Comparison of ENCODE assay signal across 34 cellular contexts in the genomic region with DNA sequence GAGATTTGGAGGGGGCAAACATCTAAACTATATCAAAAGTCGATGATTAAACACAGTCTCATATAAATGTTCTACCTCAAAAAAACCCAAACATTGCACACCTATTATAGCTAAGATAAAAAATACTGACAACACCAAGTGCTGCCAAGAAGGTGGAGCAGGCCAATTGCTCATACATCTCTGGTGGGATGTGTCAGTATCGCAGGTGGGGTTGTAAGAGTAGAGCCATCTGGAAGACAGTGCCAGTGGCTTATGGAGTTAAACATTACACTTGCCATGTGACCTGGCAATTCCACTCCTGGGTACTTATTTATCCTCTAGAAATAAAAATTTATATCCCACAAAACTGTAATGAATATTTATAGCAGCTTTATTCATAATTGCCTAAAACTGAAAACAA.
"Had no signal": no experiment of that assay in that cellular context is flagged by ENCODE, and none has a peak within 500 bp of the region (broad histone marks: within the 10 kb centered on the region; RNA-seq: fewer than 3 reads in every experiment).

No MANE protein-coding gene starts in this region.

- H3K9me3 ChIP-seq: MG63, Peyer's patch had no signal

- H3K27ac ChIP-seq: brain microvascular endothelial cell, cardiac muscle cell, Peyer's patch, RWPE1, VCaP had no signal

- ATAC-seq: activated naive CD8-positive, alpha-beta T cell treated with anti-CD3 and anti-CD28 coated beads, Interleukin-2, amount 50 U/mL, for 24 hours; Right ventricle myocardium inferior; SK-N-SH treated with all-trans-retinoic acid at 6 μM for 48 hours; T-cell had no signal

- H3K27me3 Mint-ChIP-seq: activated CD4-positive, alpha-beta memory T cell treated with anti-CD3 and anti-CD28 coated beads for 36 hours; activated naive CD4-positive, alpha-beta T cell treated with anti-CD3 and anti-CD28 coated beads, Interleukin-2, amount 10 ng/mL, durations not matched to agents 7 days and 5 days; activated naive CD8-positive, alpha-beta T cell; activated naive CD8-positive, alpha-beta T cell treated with anti-CD3 and anti-CD28 coated beads, Interleukin-2, amount 50 U/mL, for 24 hours; T-cell had no signal

- H3K27ac Mint-ChIP-seq: activated B cell treated with CpG ODN at 0.5 μM for 24 hours; activated CD4-positive, alpha-beta memory T cell treated with anti-CD3 and anti-CD28 coated beads for 36 hours; activated naive CD4-positive, alpha-beta T cell treated with anti-CD3 and anti-CD28 coated beads, Interleukin-2, amount 10 ng/mL, durations not matched to agents 7 days and 5 days; activated naive CD8-positive, alpha-beta T cell; activated naive CD8-positive, alpha-beta T cell treated with anti-CD3 and anti-CD28 coated beads, Interleukin-2, amount 50 U/mL, for 24 hours; T-cell had no signal

- H3K36me3 Mint-ChIP-seq: activated CD4-positive, alpha-beta memory T cell treated with anti-CD3 and anti-CD28 coated beads for 36 hours; activated naive CD4-positive, alpha-beta T cell treated with anti-CD3 and anti-CD28 coated beads, Interleukin-2, amount 10 ng/mL, durations not matched to agents 7 days and 5 days had no signal

- H3K4me3 Mint-ChIP-seq: activated B cell treated with CpG ODN at 0.5 μM for 24 hours; activated CD4-positive, alpha-beta memory T cell treated with anti-CD3 and anti-CD28 coated beads for 36 hours; activated naive CD4-positive, alpha-beta T cell treated with anti-CD3 and anti-CD28 coated beads, Interleukin-2, amount 10 ng/mL, durations not matched to agents 7 days and 5 days; activated naive CD8-positive, alpha-beta T cell; activated naive CD8-positive, alpha-beta T cell treated with anti-CD3 and anti-CD28 coated beads, Interleukin-2, amount 50 U/mL, for 24 hours; central memory CD8-positive, alpha-beta T cell; T-cell had no signal

- H3K36me3 ChIP-seq: brain microvascular endothelial cell, cardiac muscle cell, MG63, Peyer's patch had no signal

- H3K4me3 ChIP-seq: cardiac muscle cell, MG63, Peyer's patch had no signal

- H3K27me3 ChIP-seq: brain microvascular endothelial cell, cardiac muscle cell, MG63, Peyer's patch had no signal

- DNase-seq: activated B cell treated with CpG ODN at 0.5 μM for 24 hours; activated CD4-positive, alpha-beta memory T cell treated with anti-CD3 and anti-CD28 coated beads for 36 hours; activated CD4-positive, alpha-beta T cell treated with anti-CD3 and anti-CD28 coated beads for 4 hours; activated CD4-positive, alpha-beta T cell treated with anti-CD3 and anti-CD28 coated beads, Interleukin-2, amount 50 U/mL, for 1 hour; activated CD4-positive, CD25-positive, alpha-beta regulatory T cell treated with anti-CD3 and anti-CD28 coated beads, Interleukin-2, amount 50 U/mL, for 72 hours; activated CD8-positive, alpha-beta memory T cell treated with anti-CD3 and anti-CD28 coated beads, Interleukin-2, amount 50 U/mL, for 4 hours; activated effector memory CD4-positive, alpha-beta T cell treated with Interleukin-2 at 50 U/mL for 16 hours; activated naive CD4-positive, alpha-beta T cell treated with anti-CD3 and anti-CD28 coated beads, Interleukin-2, amount 10 ng/mL, durations not matched to agents 7 days and 5 days; activated naive CD8-positive, alpha-beta T cell treated with anti-CD3 and anti-CD28 coated beads, Interleukin-2, amount 50 U/mL, for 24 hours; activated T-cell treated with anti-CD3 and anti-CD28 coated beads for 4 hours; activated T-cell treated with anti-CD3 and anti-CD28 coated beads, Interleukin-2, amount 50 U/mL, for 48 hours; anterior cingulate cortex; brain microvascular endothelial cell; MG63; NCI-H1048; NCI-H1105 treated with DMSO at 0.1 percent for 48 hours; NCI-H1436; NCI-H1694; NCI-H1930; NCI-H2081 treated with DMSO at 0.1 percent for 48 hours; NCI-H226; NCI-H524 treated with DMSO at 0.1 percent for 48 hours; Peyer's patch; SIG-M5; T-cell; T-helper 2 cell; T-helper 9 cell had no signal
